ENCODE assay signal across 8 cellular contexts in genomic region chr11:65112226-65112550, GRCh38. TPM values are rescaled to one million over a fixed set of nuclear protein-coding genes. Genes with fewer than 3 reads are reported as not detected.
A peak's percentile ranks its signal among the peaks of the same experiment; 100 is the strongest.
DNase-seq lines count a peak whose midpoint lies in the region; ATAC-seq and TF ChIP-seq lines count a peak whose summit lies in the region.

No MANE protein-coding gene starts in this region.

- H3K9me3 Mint-ChIP-seq in MCF 10A (ENCODE audit: unreplicated experiment) = no peaks in the 10 kb centered on the region

- H3K23ac ChIP-seq in mesenchymal stem cell (ENCODE audit: low read length in 2 of 2) = no peak overlapping the region

- no peak overlapping the region for H2AK5ac ChIP-seq in mesenchymal stem cell (ENCODE audit: low read length, severe bottlenecking)

- H3K9ac ChIP-seq in mesenchymal stem cell (ENCODE audit: low read length) = peak overlapping the region; percentile 77

- H3K9me3 ChIP-seq in mesenchymal stem cell (ENCODE audit: control insufficient read depth, low read length) (no peaks in the 10 kb centered on the region), uterus (no peaks in the 10 kb centered on the region)

- no peak overlapping the region for H4K91ac ChIP-seq in mesenchymal stem cell (ENCODE audit: low read length)

- CTCF ChIA-PET in MCF 10A (lab: Yijun Ruan, JAX) = interaction anchor here (0.6 to 5.1 kb wide), 8 partner anchors 9 to 861 kb away, joined by 3 to 94 read pairs (median 4); partner anchors contain the start of genes FAU, MRPL49, PLCB3 and VPS51

- H3K18ac ChIP-seq in mesenchymal stem cell (ENCODE audit: low read depth in 1 of 2, low read length in 2 of 2) = peak overlapping the region in 1 of 2 experiments; percentile 81

- peak overlapping the region; percentile 92 for H3K4me2 ChIP-seq in mesenchymal stem cell (ENCODE audit: low read length, poor library complexity, severe bottlenecking)

- peak overlapping the region; percentile 59 to 71 for H3K4me3 ChIP-seq in mesenchymal stem cell (ENCODE audit: insufficient read depth in 1 of 2, low read depth in 1 of 2, low read length in 2 of 2)
- peak overlapping the region; percentile 22 to 57 for H3K4me3 ChIP-seq in uterus

- H3K4me1 Mint-ChIP-seq in MCF 10A (ENCODE audit: insufficient read depth, unreplicated experiment) = peaks cover 11% of the 10 kb centered on the region

- peak overlapping the region in 1 of 2 experiments; percentile 64 for H3K14ac ChIP-seq in mesenchymal stem cell (ENCODE audit: low read length in 2 of 2)

- ATAC-seq in Right ventricle myocardium superior (ENCODE audit: poor library complexity) (no peak), left ventricle myocardium superior (no peak), GM18858 (IDR thresholded peaks at IDR 0.05; ENCODE audit: unreplicated experiment) (no peak), HG03039 (IDR thresholded peaks at IDR 0.05; ENCODE audit: unreplicated experiment) (no peak)

- peak overlapping the region in 1 of 2 experiments; percentile 32 for H2BK12ac ChIP-seq in mesenchymal stem cell (ENCODE audit: low read length in 2 of 2)

- no peak for TF ChIP-seq CTCF in MCF 10A (IDR thresholded peaks at IDR 0.05; ENCODE audit: unreplicated experiment)
- TF ChIP-seq CTCF in uterus (IDR thresholded peaks at IDR 0.05) = no peak

- WGBS in mesenchymal stem cell = under 1% methylated on average over 19 of the region's 28 CpGs

- H3K27me3 ChIP-seq in mesenchymal stem cell (ENCODE audit: control insufficient read depth in 1 of 2, insufficient read depth in 1 of 2, low read length in 2 of 2) (no peaks in the 10 kb centered on the region), uterus (no peaks in the 10 kb centered on the region)

- no TSS peak for BruUV-seq in MCF 10A (replicated peaks; lab: Mats Ljungman, UMichigan)

- H3K27me3 Mint-ChIP-seq in MCF 10A (ENCODE audit: insufficient read depth, unreplicated experiment) = no peaks in the 10 kb centered on the region

- H2AFZ ChIP-seq in mesenchymal stem cell (ENCODE audit: low read depth, low read length) = no peak overlapping the region

- POLR2A ChIA-PET in MCF 10A (lab: Yijun Ruan, JAX) = interaction anchor here (0.6 to 5.8 kb wide), 13 partner anchors 8 to 268 kb away, joined by 3 to 63 read pairs (median 5); partner anchors contain the start of genes CAPN1, FAU, MRPL49 and POLA2

- no peak for TF ChIP-seq POLR2A in uterus (IDR thresholded peaks at IDR 0.05)

- no peak overlapping the region for H2BK120ac ChIP-seq in mesenchymal stem cell (ENCODE audit: low read depth, low read length)

- peaks cover 27% of the 10 kb centered on the region for H3K36me3 Mint-ChIP-seq in MCF 10A (ENCODE audit: insufficient read depth, unreplicated experiment)

- peak overlapping the region; percentile 94 for H3K27ac Mint-ChIP-seq in MCF 10A (ENCODE audit: low read depth, unreplicated experiment)

- H3K4ac ChIP-seq in mesenchymal stem cell (ENCODE audit: low read depth in 1 of 2, low read length in 2 of 2) = peak overlapping the region in 1 of 2 experiments; percentile 76

- peak; percentile 44 for DNase-seq in Right ventricle myocardium superior
- no peak for DNase-seq in left ventricle myocardium superior
- DNase-seq in MCF 10A (ENCODE audit: unreplicated experiment) = no peak
- DNase-seq in mesenchymal stem cell = no peak
- no peak for DNase-seq in uterus
- DNase-seq in posterior vena cava (ENCODE audit: low spot score) = no peak

- H4K8ac ChIP-seq in mesenchymal stem cell (ENCODE audit: low read length) = no peak overlapping the region

- H3K4me1 ChIP-seq in mesenchymal stem cell (ENCODE audit: control insufficient read depth, insufficient read depth, low read depth, low read length) (peaks cover 46% of the 10 kb centered on the region), uterus (peaks cover 3 to 26% of the 10 kb centered on the region in 2 donors)

- peak overlapping the region; percentile 93 for H3K4me3 Mint-ChIP-seq in MCF 10A (ENCODE audit: unreplicated experiment)

- no peak overlapping the region for H2BK5ac ChIP-seq in mesenchymal stem cell (ENCODE audit: low read depth, low read length, poor library complexity, severe bottlenecking)

- H3K36me3 ChIP-seq in mesenchymal stem cell (ENCODE audit: control insufficient read depth in 1 of 2, insufficient read depth in 2 of 2, low read depth in 1 of 2, low read length in 2 of 2) = peaks cover 32 to 61% of the 10 kb centered on the region in 2 experiments
- H3K36me3 ChIP-seq in uterus = no peaks in the 10 kb centered on the region

- H3K79me1 ChIP-seq in mesenchymal stem cell (replicated peaks; ENCODE audit: low read length, poor library complexity, severe bottlenecking) = peaks cover 39% of the 10 kb centered on the region

- no peak overlapping the region for H2BK15ac ChIP-seq in mesenchymal stem cell (ENCODE audit: low read depth, poor library complexity, severe bottlenecking)

- H3K27ac ChIP-seq in mesenchymal stem cell (ENCODE audit: low read length, poor library complexity, severe bottlenecking) = peak overlapping the region; percentile 42
- peak overlapping the region; percentile 29 to 68 for H3K27ac ChIP-seq in uterus

- intact Hi-C loops in Right ventricle myocardium superior (cut with DNase I) (loop anchor here (10.0 kb wide), 1 partner anchor 267 kb away; the partner anchor contains the start of gene CDC42BPG), left ventricle myocardium superior (cut with micrococcal nuclease) (no loop called here), MCF 10A (cut with micrococcal nuclease) (loop anchor here (10.0 kb wide), 1 partner anchor 197 kb away; the partner anchor contains the start of gene ATG2A), uterus (cut with DNase I; ENCODE audit: low total_unique reads) (no loop called here), posterior vena cava (cut with DNase I) (no loop called here)

RNA-seq across cellular contexts. Expression of gene TM7SF2, which starts 0.5 kb away (rescaled TPM):
- total RNA-seq in Right ventricle myocardium superior = 72.4 TPM
- 112 TPM for total RNA-seq in left ventricle myocardium superior
- 8.5 and 14.0 TPM in 2 replicates for total RNA-seq in MCF 10A (2022)
- 37.6 TPM for polyA plus RNA-seq in mesenchymal stem cell (2013, experiment 1 of 2)
- 37.2 TPM for polyA plus RNA-seq in mesenchymal stem cell (2013, experiment 2 of 2)
- total RNA-seq in uterus = 10 to 100 TPM in 1 of 4 donors, 1 to 10 TPM in 2, under 1 TPM in 1; 0.77 to 16.7 (median 5.5) TPM
- total RNA-seq in posterior vena cava = 1 to 10 TPM; 3.1 to 4.0 TPM

RNA-seq across cellular contexts. Expression of gene ZNHIT2, which starts 5.3 kb away (rescaled TPM):
- total RNA-seq in Right ventricle myocardium superior (5.7 TPM), left ventricle myocardium superior (5.5 TPM), MCF 10A (2022) (22.0 and 23.6 TPM in 2 replicates), uterus (1 to 10 TPM in 3 of 4 donors, not detected in 1; 4.6 to 9.6 (median 5.7) TPM), posterior vena cava (1 to 10 TPM; 6.0 to 6.3 TPM)
- 5.1 TPM for polyA plus RNA-seq in mesenchymal stem cell (2013, experiment 1 of 2)
- polyA plus RNA-seq in mesenchymal stem cell (2013, experiment 2 of 2) = 5.0 TPM

RNA-seq across cellular contexts. Expression of gene FAU, which starts 9.7 kb away (rescaled TPM):
- total RNA-seq in Right ventricle myocardium superior (666 TPM), left ventricle myocardium superior (724 TPM), MCF 10A (2022) (1,049 and 1,269 TPM in 2 replicates), uterus (1,000 to 10,000 TPM in 3 of 4 donors, 100 to 1,000 TPM in 1; 161 to 5,220 (median 1,903) TPM), posterior vena cava (100 to 1,000 TPM; 725 to 753 TPM)
- polyA plus RNA-seq in mesenchymal stem cell (2013, experiment 1 of 2) = 1,069 TPM
- 1,068 TPM for polyA plus RNA-seq in mesenchymal stem cell (2013, experiment 2 of 2)

RNA-seq across cellular contexts. Expression of gene MRPL49, which starts 9.9 kb away (rescaled TPM):
- total RNA-seq in Right ventricle myocardium superior (33.5 TPM), left ventricle myocardium superior (33.7 TPM), MCF 10A (2022) (76.9 and 79.0 TPM in 2 replicates), uterus (10 to 100 TPM; 27.6 to 69.2 (median 57.8) TPM), posterior vena cava (10 to 100 TPM; 34.1 to 39.3 TPM)
- polyA plus RNA-seq in mesenchymal stem cell (2013, experiment 1 of 2) = 34.0 TPM
- 33.7 TPM for polyA plus RNA-seq in mesenchymal stem cell (2013, experiment 2 of 2)

RNA-seq across cellular contexts. Expression of gene VPS51, which starts 16.2 kb away (rescaled TPM):
- total RNA-seq in Right ventricle myocardium superior (88.1 TPM), left ventricle myocardium superior (84.8 TPM), MCF 10A (2022) (56.1 and 77.0 TPM in 2 replicates), uterus (100 to 1,000 TPM in 3 of 4 donors, 10 to 100 TPM in 1; 96.1 to 447 (median 140) TPM), posterior vena cava (100 to 1,000 TPM; 103 to 107 TPM)
- 33.1 TPM for polyA plus RNA-seq in mesenchymal stem cell (2013, experiment 1 of 2)
- 37.1 TPM for polyA plus RNA-seq in mesenchymal stem cell (2013, experiment 2 of 2)

Comparison
In these comparisons a context has a peak if more than half of its experiments do, and no peak if none do; other contexts are left out.
1. intact Hi-C loops: an anchor here in Right ventricle myocardium superior (10.0 kb wide) and MCF 10A (10.0 kb wide); none called in left ventricle myocardium superior, uterus and posterior vena cava.